ENCODE assay signal across 16 cellular contexts in the genomic region with DNA sequence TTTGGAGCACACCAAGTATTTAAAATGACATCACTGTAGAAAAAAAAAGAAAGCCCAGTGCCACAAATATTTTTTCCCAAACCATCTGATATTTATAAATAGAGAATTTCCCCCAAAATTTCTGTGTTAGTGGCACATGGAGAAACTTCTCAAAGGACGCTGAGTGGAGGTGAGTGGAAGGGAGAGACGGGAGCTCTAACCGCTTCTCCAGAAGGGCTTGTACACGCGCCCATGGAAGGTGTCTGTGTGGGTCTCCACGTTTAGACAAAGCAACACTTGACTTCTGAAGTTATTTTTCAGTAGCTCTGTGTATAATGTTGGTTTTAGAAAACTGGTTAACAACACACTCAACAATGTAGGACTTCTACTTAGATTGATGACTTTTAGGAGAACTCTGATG. TPM values are rescaled to one million over a fixed set of nuclear protein-coding genes. Genes with fewer than 3 reads are reported as not detected.
DNase-seq lines count a peak whose midpoint lies in the region; ATAC-seq and TF ChIP-seq lines count a peak whose summit lies in the region.
"Had no signal": no experiment of that assay in that cellular context is flagged by ENCODE, and none has a peak within 500 bp of the region (broad histone marks: within the 10 kb centered on the region; RNA-seq: fewer than 3 reads in every experiment).

No MANE protein-coding gene starts in this region.

- CTCF ChIA-PET in IMR-90 (lab: Yijun Ruan, JAX) = interaction anchor here (0.9 to 4.9 kb wide), 12 partner anchors 39 to 486 kb away, joined by 3 to 21 read pairs (median 6); no protein-coding TSS in a partner anchor

- H3K79me1 ChIP-seq in IMR-90 (ENCODE audit: low read depth in 1 of 2, low read length in 2 of 2) = peaks cover 14 to 55% of the 10 kb centered on the region in 2 experiments

- peak overlapping the region; percentile 72 for H3K4me3 Mint-ChIP-seq in endodermal cell
- peak overlapping the region; percentile 83 to 91 (median 89) for H3K4me3 Mint-ChIP-seq in nephron
- H3K4me3 Mint-ChIP-seq: activated CD4-positive, alpha-beta T cell treated with anti-CD3 and anti-CD28 coated beads for 36 hours; T-helper 2 cell treated with Interferon-gamma antibody and Interleukin-4, amounts not matched to agents 5 μg/mL and 100 μg/mL, for 36 hours had no signal

- no peaks in the 10 kb centered on the region for H3K9me3 Mint-ChIP-seq in endodermal cell
- no peaks in the 10 kb centered on the region for H3K9me3 Mint-ChIP-seq in nephron

- no peak for ATAC-seq in IMR-90 (ENCODE audit: low read depth)
- no peak for ATAC-seq in thoracic aorta (ENCODE audit: insufficient number of reproducible peaks, low FRiP score, low read depth)
- ATAC-seq in HG03342 (IDR thresholded peaks at IDR 0.05; ENCODE audit: unreplicated experiment) = no peak
- ATAC-seq in GM18868 (IDR thresholded peaks at IDR 0.05; ENCODE audit: unreplicated experiment) = no peak
- ATAC-seq: activated CD4-positive, alpha-beta T cell treated with anti-CD3 and anti-CD28 coated beads for 36 hours had no signal

- H3K4me3 ChIP-seq in IMR-90 (ENCODE audit: insufficient read depth, low read depth, low read length) (peak overlapping the region; percentile 94; the same call in 1 of the 2 replicates), endodermal cell (ENCODE audit: low read length) (peak overlapping the region; percentile 85), thoracic aorta (peak overlapping the region; percentile 81)
- H3K4me3 ChIP-seq: skin epidermis had no signal

- H2BK20ac ChIP-seq in IMR-90 (ENCODE audit: low read depth, low read length) = peak overlapping the region; percentile 78; the same call in 1 of the 2 replicates

- H3K9me1 ChIP-seq in IMR-90 (ENCODE audit: insufficient read depth, low read length) = peaks cover 2% of the 10 kb centered on the region; the same call in 1 of the 2 replicates

- TF ChIP-seq POLR2A in IMR-90 (IDR thresholded peaks at IDR 0.05; ENCODE audit: low read depth, low read length) = peak; percentile 5; the same call in 1 of the 2 replicates

- peak overlapping the region; percentile 93 for H2BK120ac ChIP-seq in IMR-90 (ENCODE audit: low read depth, low read length)

- H3K27me3 ChIP-seq in IMR-90 (ENCODE audit: control insufficient read depth, insufficient read depth, low read length) (no peaks in the 10 kb centered on the region), endodermal cell (ENCODE audit: control insufficient read depth, insufficient read depth, low read length, poor library complexity, severe bottlenecking) (peaks cover 8% of the 10 kb centered on the region), thoracic aorta (replicated peaks; ENCODE audit: insufficient read depth) (no peaks in the 10 kb centered on the region)

- TF ChIP-seq CTCF in IMR-90 (conservative IDR thresholded peaks at IDR 0.05; ENCODE audit: low read depth, low read length) (no peak), endodermal cell (conservative IDR thresholded peaks at IDR 0.05) (no peak), nephron (IDR thresholded peaks at IDR 0.05; ENCODE audit: unreplicated experiment in 3 of 3) (no peak), thoracic aorta (IDR thresholded peaks at IDR 0.05) (no peak)

- H3K27ac ChIP-seq in IMR-90 (ENCODE audit: insufficient read depth, low read length) (peak overlapping the region; percentile 70), endodermal cell (ENCODE audit: low read depth, low read length) (no peak overlapping the region), thoracic aorta (peak overlapping the region; percentile 97 to 98)

- peak overlapping the region; percentile 14 for H3K27ac Mint-ChIP-seq in endodermal cell
- H3K27ac Mint-ChIP-seq in nephron = no peak overlapping the region
- H3K27ac Mint-ChIP-seq: activated CD4-positive, alpha-beta T cell treated with anti-CD3 and anti-CD28 coated beads for 36 hours; T-helper 2 cell treated with Interferon-gamma antibody and Interleukin-4, amounts not matched to agents 5 μg/mL and 100 μg/mL, for 36 hours had no signal

- H2AK9ac ChIP-seq in IMR-90 (replicated peaks; ENCODE audit: low read depth, low read length, poor library complexity) = no peak overlapping the region

- peak overlapping the region; percentile 68; the same call in 1 of the 2 replicates for H3K18ac ChIP-seq in IMR-90 (ENCODE audit: low read depth, low read length)

- no peak for TF ChIP-seq RAD21 in IMR-90 (IDR thresholded peaks at IDR 0.05; ENCODE audit: low read length)

- no TSS peak for BruUV-seq in IMR-90 (replicated peaks; lab: Mats Ljungman, UMichigan)

- peak overlapping the region; percentile 16 to 36; a peak in 3 of 4 replicates for H4K8ac ChIP-seq in IMR-90 (ENCODE audit: low read depth in 2 of 2, low read length in 2 of 2)

- H2AFZ ChIP-seq in IMR-90 (replicated peaks; ENCODE audit: low read length, poor library complexity) = no peak overlapping the region

- dilution Hi-C loops in IMR-90 (cut with HindIII; ENCODE audit: low sequenced_read_pairs, unreplicated experiment) = no loop called here

- peak overlapping the region; percentile 95; the same call in 1 of the 2 replicates for H3K9ac ChIP-seq in IMR-90 (ENCODE audit: low read depth, low read length)
- peak overlapping the region; percentile 59 for H3K9ac ChIP-seq in endodermal cell (ENCODE audit: extremely low read depth, low read length, poor library complexity, severe bottlenecking)

- intact Hi-C loops in IMR-90 (cut with micrococcal nuclease) = loop anchor here (1.0 to 5.0 kb wide), 8 partner anchors 76 to 486 kb away; no protein-coding TSS in a partner anchor

- H3K36me3 ChIP-seq in IMR-90 (ENCODE audit: control insufficient read depth, insufficient read depth, low read length) = no peaks in the 10 kb centered on the region
- no peaks in the 10 kb centered on the region for H3K36me3 ChIP-seq in endodermal cell (ENCODE audit: control insufficient read depth, insufficient read depth, low read length)
- no peaks in the 10 kb centered on the region for H3K36me3 ChIP-seq in thoracic aorta
- H3K36me3 ChIP-seq: BE2C had no signal

- DNase-seq in IMR-90 (no peak), endodermal cell (no peak), thoracic aorta (ENCODE audit: low spot score) (no peak), NOMO-1 treated with dmso at 0.1 percent for 144 hours (lab: John Stamatoyannopoulos, UW; ENCODE audit: unreplicated experiment) (no peak), NCI-H1417 treated with DMSO at 0.1 percent for 48 hours (lab: John Stamatoyannopoulos, UW) (no peak)
- DNase-seq: activated CD4-positive, alpha-beta T cell treated with anti-CD3 and anti-CD28 coated beads for 36 hours; activated effector memory CD4-positive, alpha-beta T cell treated with Interleukin-2 at 50 U/mL for 16 hours; BE2C; NCI-H1436; NCI-H2171; stimulated activated CD4-positive, alpha-beta T cell treated with anti-CD3 and anti-CD28 coated beads, Interleukin-4, amount 100 ng/mL, for 1 hour had no signal

- H3K4me2 ChIP-seq in IMR-90 (ENCODE audit: low read depth, low read length) = peak overlapping the region; percentile 92

- peaks cover 7% of the 10 kb centered on the region for H3K4me1 ChIP-seq in IMR-90 (ENCODE audit: control insufficient read depth, insufficient read depth, low read length)
- peaks cover 7% of the 10 kb centered on the region for H3K4me1 ChIP-seq in endodermal cell (ENCODE audit: control insufficient read depth, insufficient read depth, low read length)
- H3K4me1 ChIP-seq in thoracic aorta (ENCODE audit: control insufficient read depth in 1 of 2, low read depth in 2 of 2) = peaks cover 4 to 56% of the 10 kb centered on the region in 2 donors
- H3K4me1 ChIP-seq: BE2C had no signal

- peak overlapping the region; percentile 77 for H2BK5ac ChIP-seq in IMR-90 (ENCODE audit: low read depth, low read length, poor library complexity, severe bottlenecking)

- H2BK15ac ChIP-seq in IMR-90 (ENCODE audit: low read depth, low read length) = peak overlapping the region; percentile 55; the same call in 1 of the 3 replicates

- peak overlapping the region; percentile 72 for H2AK5ac ChIP-seq in IMR-90 (ENCODE audit: low read depth, low read length)

- peak overlapping the region; percentile 75 for H4K91ac ChIP-seq in IMR-90 (ENCODE audit: insufficient read depth, low read depth, low read length)

- peaks cover 25% of the 10 kb centered on the region for H3K27me3 Mint-ChIP-seq in endodermal cell (ENCODE audit: insufficient read depth)
- H3K27me3 Mint-ChIP-seq in nephron (ENCODE audit: low read depth) = peaks cover 62% of the 10 kb centered on the region

- H3K56ac ChIP-seq in IMR-90 (ENCODE audit: extremely low read depth, insufficient read depth, low read length) = peak overlapping the region; percentile 56

- POLR2A ChIA-PET in IMR-90 (lab: Charles Lee; ENCODE audit: unreplicated experiment) = no interaction called here

- H3K14ac ChIP-seq in IMR-90 (replicated peaks; ENCODE audit: low read depth, low read length) = peak overlapping the region; percentile 91; the same call in 1 of the 2 replicates

- no CpG with 5 or more reads among the region's 6 CpGs for WGBS in IMR-90 (ENCODE audit: extremely low coverage in 2 of 2, insufficient read length in 1 of 2), 2 experiments
- 84 to 100% methylated on average over 1 to 6 of the region's 6 CpGs for WGBS in endodermal cell (ENCODE audit: insufficient coverage in 1 of 2, insufficient read length in 1 of 2), 2 experiments

- H3K36me3 Mint-ChIP-seq in endodermal cell (ENCODE audit: low read depth) = no peaks in the 10 kb centered on the region
- no peaks in the 10 kb centered on the region for H3K36me3 Mint-ChIP-seq in nephron (ENCODE audit: low read depth)

- in situ Hi-C loops in IMR-90 (cut with MboI; ENCODE audit: low sequenced_read_pairs) = loop anchor here (5.0 to 10.0 kb wide), 4 partner anchors 119 to 484 kb away; no protein-coding TSS in a partner anchor

- H3K4ac ChIP-seq in IMR-90 (ENCODE audit: low read depth, low read length) = peak overlapping the region; percentile 84

- H3K23ac ChIP-seq in IMR-90 (ENCODE audit: low read depth, low read length) = peak overlapping the region; percentile 92

- H3K9me3 ChIP-seq in IMR-90 (ENCODE audit: control insufficient read depth, insufficient read depth, low read length) = no peaks in the 10 kb centered on the region
- no peaks in the 10 kb centered on the region for H3K9me3 ChIP-seq in endodermal cell (ENCODE audit: control insufficient read depth, low read length)
- no peaks in the 10 kb centered on the region for H3K9me3 ChIP-seq in thoracic aorta
- H3K9me3 ChIP-seq: BE2C had no signal

- H3K4me1 Mint-ChIP-seq in endodermal cell (peaks cover 45% of the 10 kb centered on the region), nephron (peaks cover 22% of the 10 kb centered on the region)
- H3K4me1 Mint-ChIP-seq: activated CD4-positive, alpha-beta T cell treated with anti-CD3 and anti-CD28 coated beads for 36 hours had no signal

- peak overlapping the region; percentile 36; the same call in 1 of the 2 replicates for H4K5ac ChIP-seq in IMR-90 (ENCODE audit: low read depth, low read length)

- H4K20me1 ChIP-seq in IMR-90 (ENCODE audit: insufficient read depth, low read length) = no peaks in the 10 kb centered on the region

RNA-seq across cellular contexts. Expression of a gene that starts 1.0 kb away (rescaled TPM):
- total RNA-seq in IMR-90 (2012; rRNA removed) (19.7 and 20.1 TPM in 2 replicates), endodermal cell (10 to 100 TPM in 1 of 2 donors, 1 to 10 TPM in 1; 7.5 to 11.8 TPM), thoracic aorta (100 to 1,000 TPM; 102 to 113 TPM)
- polyA plus RNA-seq in IMR-90 (2012; rRNA removed) = 10.6 and 12.4 TPM in 2 replicates
- polyA plus RNA-seq in IMR-90 (2012; cell fraction: cytosol; rRNA removed) = 5.4 TPM in 2 replicates
- 8.7 and 10.9 TPM in 2 replicates for polyA plus RNA-seq in IMR-90 (2012; cell fraction: nucleus; rRNA removed; ENCODE audit: low replicate concordance)
- polyA plus RNA-seq in endodermal cell (2013, experiment 1 of 2) = 1.7 TPM
- 2.6 TPM for polyA plus RNA-seq in endodermal cell (2013, experiment 2 of 2)
- total RNA-seq: activated CD4-positive, alpha-beta T cell treated with anti-CD3 and anti-CD28 coated beads for 36 hours had no signal
